ENCODE assay signal across 8 cellular contexts in genomic region chr5:106269252-106269843, GRCh38.
DNase-seq lines count a peak whose midpoint lies in the region; ATAC-seq, FAIRE-seq and TF ChIP-seq lines count a peak whose summit lies in the region.
"Had no signal": no experiment of that assay in that cellular context is flagged by ENCODE, and none has a peak within 500 bp of the region (broad histone marks: within the 10 kb centered on the region; RNA-seq: fewer than 3 reads in every experiment).

No MANE protein-coding gene starts in this region.

- peak; percentile 53 for TF ChIP-seq CTCF in GM12872 (IDR thresholded peaks at IDR 0.05; ENCODE audit: insufficient read depth, low read depth, low read length)
- peak; percentile 45 to 53 for TF ChIP-seq CTCF in endothelial cell of umbilical vein (IDR thresholded peaks at IDR 0.05; ENCODE audit: extremely low read depth in 1 of 2, insufficient read depth in 1 of 2, low read depth in 1 of 2, low read length in 2 of 2)
- TF ChIP-seq CTCF in CD4-positive, alpha-beta T cell (IDR thresholded peaks at IDR 0.05): no peak
- TF ChIP-seq CTCF in suprapubic skin (IDR thresholded peaks at IDR 0.05): peak in 1 of 2 donors; percentile 30

- no peaks in the 10 kb centered on the region for H3K27me3 Mint-ChIP-seq in CD4-positive, alpha-beta T cell
- H3K27me3 Mint-ChIP-seq: activated T-helper 17 cell treated with anti-CD3 and anti-CD28 coated beads, Interleukin-2, amount 50 U/mL, for 72 hours had no signal

- H3K4me1 ChIP-seq in endothelial cell of umbilical vein (ENCODE audit: control insufficient read depth, extremely low read depth, insufficient read depth, low read length) (no peaks in the 10 kb centered on the region), suprapubic skin (no peaks in the 10 kb centered on the region)

- no peak overlapping the region for H3K4me2 ChIP-seq in endothelial cell of umbilical vein (ENCODE audit: insufficient read depth, low read length)

- H3K9me1 ChIP-seq in endothelial cell of umbilical vein (replicated peaks; ENCODE audit: control insufficient read depth, extremely low read depth, insufficient read depth, low read length): no peaks in the 10 kb centered on the region

- no peaks in the 10 kb centered on the region for H3K9me3 ChIP-seq in endothelial cell of umbilical vein (replicated peaks; ENCODE audit: control insufficient read depth, insufficient read depth, low read length)
- no peaks in the 10 kb centered on the region for H3K9me3 ChIP-seq in CD4-positive, alpha-beta T cell (ENCODE audit: control insufficient read depth, low read length)
- H3K9me3 ChIP-seq in suprapubic skin: peaks cover 5% of the 10 kb centered on the region

- no peak overlapping the region for H3K9ac ChIP-seq in endothelial cell of umbilical vein (replicated peaks; ENCODE audit: extremely low read depth, insufficient read depth, low read length)

- H2AFZ ChIP-seq in endothelial cell of umbilical vein (ENCODE audit: low read depth, low read length): no peak overlapping the region

- ATAC-seq in CD4-positive, alpha-beta T cell (ENCODE audit: poor library complexity): no peak
- ATAC-seq: activated T-helper 17 cell treated with anti-CD3 and anti-CD28 coated beads, Interleukin-2, amount 50 U/mL, for 72 hours had no signal

- peak; percentile 7 for DNase-seq in NCI-H748 treated with DMSO at 0.1 percent for 48 hours (lab: John Stamatoyannopoulos, UW)
- DNase-seq in endothelial cell of umbilical vein (ENCODE audit: low read depth, low spot score): peak; percentile 43
- peak; percentile 1 for DNase-seq in putamen (ENCODE audit: low spot score)
- DNase-seq in CD4-positive, alpha-beta T cell: no peak
- DNase-seq in suprapubic skin (ENCODE audit: low spot score in 2 of 2): no peak
- DNase-seq in stimulated activated CD4-positive, alpha-beta T cell treated with anti-CD3 and anti-CD28 coated beads, Interleukin-4, amount 100 ng/mL, for 4 hours: no peak

- FAIRE-seq in endothelial cell of umbilical vein (lab: Jason Lieb, UNC): peak; percentile 66

- H3K36me3 Mint-ChIP-seq in CD4-positive, alpha-beta T cell (ENCODE audit: low read depth): no peaks in the 10 kb centered on the region

- POLR2A ChIA-PET in endothelial cell of umbilical vein (lab: Charles Lee): interaction anchor here (0.6 kb wide), 1 partner anchor 536 kb away, joined by 3 read pairs; no protein-coding TSS in a partner anchor
- POLR2A ChIA-PET in CD4-positive, alpha-beta T cell (lab: Charles Lee): no interaction called here

- no peak overlapping the region for H3K27ac Mint-ChIP-seq in CD4-positive, alpha-beta T cell
- H3K27ac Mint-ChIP-seq: activated T-helper 17 cell treated with anti-CD3 and anti-CD28 coated beads, Interleukin-2, amount 50 U/mL, for 72 hours had no signal

- H3K27ac ChIP-seq in endothelial cell of umbilical vein (ENCODE audit: insufficient read depth, low read depth, low read length): no peak overlapping the region
- no peak overlapping the region for H3K27ac ChIP-seq in CD4-positive, alpha-beta T cell (ENCODE audit: low read depth, low read length)
- H3K27ac ChIP-seq in suprapubic skin: no peak overlapping the region

- no peak overlapping the region for H3K4me3 Mint-ChIP-seq in CD4-positive, alpha-beta T cell
- H3K4me3 Mint-ChIP-seq: activated T-helper 17 cell treated with anti-CD3 and anti-CD28 coated beads, Interleukin-2, amount 50 U/mL, for 72 hours had no signal

- 47% methylated on average over 2 of the region's 2 CpGs for WGBS in suprapubic skin

- no peak for TF ChIP-seq POLR2A in endothelial cell of umbilical vein (IDR thresholded peaks at IDR 0.05; ENCODE audit: low read depth, low read length)
- no peak for TF ChIP-seq POLR2A in suprapubic skin (IDR thresholded peaks at IDR 0.05)

- no peaks in the 10 kb centered on the region for H4K20me1 ChIP-seq in endothelial cell of umbilical vein (replicated peaks; ENCODE audit: control insufficient read depth, extremely low read depth, insufficient read depth, low read length)

- no peaks in the 10 kb centered on the region for H3K27me3 ChIP-seq in endothelial cell of umbilical vein (ENCODE audit: control insufficient read depth in 2 of 2, insufficient read depth in 2 of 2, low read length in 2 of 2)
- no peaks in the 10 kb centered on the region for H3K27me3 ChIP-seq in CD4-positive, alpha-beta T cell (ENCODE audit: control insufficient read depth, insufficient read depth, low read length)
- H3K27me3 ChIP-seq in suprapubic skin: no peaks in the 10 kb centered on the region

- no peaks in the 10 kb centered on the region for H3K9me3 Mint-ChIP-seq in CD4-positive, alpha-beta T cell

- CTCF ChIA-PET in endothelial cell of umbilical vein (lab: Charles Lee): interaction anchor here (0.5 to 3.4 kb wide), 58 partner anchors 10 to 1927 kb away, joined by 3 to 43 read pairs (median 4); partner anchors contain the start of gene EFNA5
- CTCF ChIA-PET in CD4-positive, alpha-beta T cell (lab: Charles Lee): no interaction called here

- no peak for TF ChIP-seq EP300 in suprapubic skin (IDR thresholded peaks at IDR 0.05)

- H3K4me3 ChIP-seq in endothelial cell of umbilical vein (replicated peaks in 1 of 3; ENCODE audit: insufficient read depth in 1 of 3, low read depth in 1 of 3, low read length in 3 of 3) (no peak overlapping the region), suprapubic skin (no peak overlapping the region)

- H3K4me1 Mint-ChIP-seq in CD4-positive, alpha-beta T cell (ENCODE audit: low read depth): no peaks in the 10 kb centered on the region
- H3K4me1 Mint-ChIP-seq: activated T-helper 17 cell treated with anti-CD3 and anti-CD28 coated beads, Interleukin-2, amount 50 U/mL, for 72 hours had no signal

- H3K79me2 ChIP-seq in endothelial cell of umbilical vein (ENCODE audit: control insufficient read depth, insufficient read depth, low read length): no peaks in the 10 kb centered on the region

- no TSS peak for BruUV-seq in endothelial cell of umbilical vein (replicated peaks; lab: Mats Ljungman, UMichigan)

- dilution Hi-C loops in endothelial cell of umbilical vein (cut with MboI; ENCODE audit: extremely low pct_ligation_motif_present, low sequenced_read_pairs): no loop called here

- intact Hi-C loops in endothelial cell of umbilical vein (cut with micrococcal nuclease): loop anchor here (1.0 to 10.0 kb wide), 5 partner anchors 99 to 1404 kb away; no protein-coding TSS in a partner anchor
- intact Hi-C loops in CD4-positive, alpha-beta T cell (cut with DNase I, micrococcal nuclease): no loop called here

- H3K36me3 ChIP-seq in endothelial cell of umbilical vein (ENCODE audit: control insufficient read depth in 2 of 2, extremely low read depth in 1 of 2, insufficient read depth in 2 of 2, low read length in 2 of 2) (no peaks in the 10 kb centered on the region), suprapubic skin (no peaks in the 10 kb centered on the region)

TF ChIP-seq in endothelial cell of umbilical vein, 7 proteins besides CTCF, POLR2A, EP300 and RAD21:
- TF ChIP-seq EZH2 (IDR thresholded peaks at IDR 0.05; ENCODE audit: borderline replicate concordance, low read depth, low read length, severe bottlenecking) (no peak), GATA2 (IDR thresholded peaks at IDR 0.05; ENCODE audit: insufficient read depth, insufficient read length, low read depth, low read length) (no peak), FOS (IDR thresholded peaks at IDR 0.05; ENCODE audit: borderline replicate concordance, insufficient read depth, low read length) (no peak), JUN (IDR thresholded peaks at IDR 0.05; ENCODE audit: borderline replicate concordance, insufficient read depth, insufficient read length, low read depth) (no peak), MYC (IDR thresholded peaks at IDR 0.05; ENCODE audit: low read depth, low read length) (no peak), POLR2AphosphoS5 (IDR thresholded peaks at IDR 0.05; ENCODE audit: insufficient read depth, low read depth, low read length) (no peak)
- TF ChIP-seq, protein P1, sequence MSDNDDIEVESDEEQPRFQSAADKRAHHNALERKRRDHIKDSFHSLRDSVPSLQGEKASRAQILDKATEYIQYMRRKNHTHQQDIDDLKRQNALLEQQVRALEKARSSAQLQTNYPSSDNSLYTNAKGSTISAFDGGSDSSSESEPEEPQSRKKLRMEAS (IDR thresholded peaks at IDR 0.05; ENCODE audit: insufficient read depth, insufficient read length): no peak
TF ChIP-seq in endothelial cell of umbilical vein: peak in this region for 0.

Comparison
In these comparisons a context has a peak if more than half of its experiments do, and no peak if none do; other contexts are left out.
1. DNase-seq: peak in NCI-H748 treated with DMSO at 0.1 percent for 48 hours (single experiment), endothelial cell of umbilical vein (single experiment) and putamen (single experiment); none in CD4-positive, alpha-beta T cell (0 of 10), suprapubic skin (0 of 2) and stimulated activated CD4-positive, alpha-beta T cell treated with anti-CD3 and anti-CD28 coated beads, Interleukin-4, amount 100 ng/mL, for 4 hours (0 of 2).